Comparison of ENCODE assay signal across 2 cellular contexts in the genomic region with DNA sequence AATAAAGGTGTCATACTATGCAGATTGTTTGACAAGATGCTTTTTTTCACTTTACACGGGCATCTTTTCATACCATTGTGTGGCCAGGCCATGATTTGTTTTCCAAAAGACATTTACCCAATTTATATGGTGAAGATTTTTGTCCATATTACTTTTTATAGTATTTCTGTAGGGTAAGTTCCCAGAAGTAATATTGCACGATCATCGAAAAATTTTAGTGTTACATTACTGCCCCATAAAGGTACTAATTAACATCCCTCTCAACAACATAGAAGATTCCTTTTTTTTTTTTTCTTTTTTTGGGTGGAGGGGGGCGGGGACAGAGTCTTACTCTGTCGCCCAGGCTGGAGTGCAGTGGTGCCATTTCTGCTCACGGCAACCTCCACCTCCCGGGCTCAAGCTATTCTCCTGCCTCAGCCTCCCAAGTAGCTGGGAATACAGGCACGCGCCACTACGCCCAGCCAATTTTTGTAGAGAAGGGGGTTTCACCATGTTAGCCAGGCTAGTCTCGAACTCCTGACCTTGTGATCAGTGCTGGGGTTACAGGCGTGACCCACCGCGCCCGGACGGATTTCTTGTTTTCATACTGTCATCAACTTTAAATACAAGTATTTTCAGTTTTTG.
A peak's percentile ranks its signal among the peaks of the same experiment; 100 is the strongest.
TF ChIP-seq lines count a peak whose summit lies in the region.

No MANE protein-coding gene starts in this region.

TF ChIP-seq in A549, 52 proteins besides CTCF, POLR2A, EP300 and RAD21 (continued from another document):
- TF ChIP-seq, protein P1, sequence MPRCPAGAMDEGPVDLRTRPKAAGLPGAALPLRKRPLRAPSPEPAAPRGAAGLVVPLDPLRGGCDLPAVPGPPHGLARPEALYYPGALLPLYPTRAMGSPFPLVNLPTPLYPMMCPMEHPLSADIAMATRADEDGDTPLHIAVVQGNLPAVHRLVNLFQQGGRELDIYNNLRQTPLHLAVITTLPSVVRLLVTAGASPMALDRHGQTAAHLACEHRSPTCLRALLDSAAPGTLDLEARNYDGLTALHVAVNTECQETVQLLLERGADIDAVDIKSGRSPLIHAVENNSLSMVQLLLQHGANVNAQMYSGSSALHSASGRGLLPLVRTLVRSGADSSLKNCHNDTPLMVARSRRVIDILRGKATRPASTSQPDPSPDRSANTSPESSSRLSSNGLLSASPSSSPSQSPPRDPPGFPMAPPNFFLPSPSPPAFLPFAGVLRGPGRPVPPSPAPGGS (IDR thresholded peaks at IDR 0.05), result no peak
TF ChIP-seq in A549: peak in this region for 1.

TF ChIP-seq in K562, 482 proteins besides CTCF, POLR2A, EP300 and RAD21 (continued from another document):
- TF ChIP-seq, protein P2, sequence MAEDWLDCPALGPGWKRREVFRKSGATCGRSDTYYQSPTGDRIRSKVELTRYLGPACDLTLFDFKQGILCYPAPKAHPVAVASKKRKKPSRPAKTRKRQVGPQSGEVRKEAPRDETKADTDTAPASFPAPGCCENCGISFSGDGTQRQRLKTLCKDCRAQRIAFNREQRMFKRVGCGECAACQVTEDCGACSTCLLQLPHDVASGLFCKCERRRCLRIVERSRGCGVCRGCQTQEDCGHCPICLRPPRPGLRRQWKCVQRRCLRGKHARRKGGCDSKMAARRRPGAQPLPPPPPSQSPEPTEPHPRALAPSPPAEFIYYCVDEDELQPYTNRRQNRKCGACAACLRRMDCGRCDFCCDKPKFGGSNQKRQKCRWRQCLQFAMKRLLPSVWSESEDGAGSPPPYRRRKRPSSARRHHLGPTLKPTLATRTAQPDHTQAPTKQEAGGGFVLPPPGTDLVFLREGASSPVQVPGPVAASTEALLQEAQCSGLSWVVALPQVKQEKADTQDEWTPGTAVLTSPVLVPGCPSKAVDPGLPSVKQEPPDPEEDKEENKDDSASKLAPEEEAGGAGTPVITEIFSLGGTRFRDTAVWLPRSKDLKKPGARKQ (CRISPR knock-in tag; IDR thresholded peaks at IDR 0.05), result no peak
- TF ChIP-seq, protein P3, sequence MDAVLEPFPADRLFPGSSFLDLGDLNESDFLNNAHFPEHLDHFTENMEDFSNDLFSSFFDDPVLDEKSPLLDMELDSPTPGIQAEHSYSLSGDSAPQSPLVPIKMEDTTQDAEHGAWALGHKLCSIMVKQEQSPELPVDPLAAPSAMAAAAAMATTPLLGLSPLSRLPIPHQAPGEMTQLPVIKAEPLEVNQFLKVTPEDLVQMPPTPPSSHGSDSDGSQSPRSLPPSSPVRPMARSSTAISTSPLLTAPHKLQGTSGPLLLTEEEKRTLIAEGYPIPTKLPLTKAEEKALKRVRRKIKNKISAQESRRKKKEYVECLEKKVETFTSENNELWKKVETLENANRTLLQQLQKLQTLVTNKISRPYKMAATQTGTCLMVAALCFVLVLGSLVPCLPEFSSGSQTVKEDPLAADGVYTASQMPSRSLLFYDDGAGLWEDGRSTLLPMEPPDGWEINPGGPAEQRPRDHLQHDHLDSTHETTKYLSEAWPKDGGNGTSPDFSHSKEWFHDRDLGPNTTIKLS (IDR thresholded peaks at IDR 0.05; ENCODE audit: borderline replicate concordance, low read depth), result no peak
- TF ChIP-seq ZNF184 (CRISPR knock-in tag; IDR thresholded peaks at IDR 0.05) (no peak), L3MBTL2 (IDR thresholded peaks at IDR 0.05) (no peak), MAFF (IDR thresholded peaks at IDR 0.05; ENCODE audit: low read length) (peak; percentile 92), POLR2AphosphoS2 (IDR thresholded peaks at IDR 0.05; ENCODE audit: low read length) (peak; percentile 28; the same call in 1 of the 2 replicates), ZNF384 (IDR thresholded peaks at IDR 0.05; ENCODE audit: low read depth, low read length) (peak; percentile 42; the same call in 1 of the 2 replicates), WHSC1 (IDR thresholded peaks at IDR 0.05; ENCODE audit: low read length) (no peak), FOXK2 (conservative IDR thresholded peaks at IDR 0.05 in 1 of 2, IDR thresholded peaks at IDR 0.05 in 1 of 2; ENCODE audit: low read depth in 2 of 2) (no peak), POLR2B (IDR thresholded peaks at IDR 0.05; ENCODE audit: low read depth, partially characterized antibody) (peak; percentile 44), SUPT5H (IDR thresholded peaks at IDR 0.05) (peak; percentile 53; the same call in 1 of the 2 replicates), ZNF316 (IDR thresholded peaks at IDR 0.05) (peak; percentile 99), MAFG (tag; conservative IDR thresholded peaks at IDR 0.05) (peak; percentile 93), RBBP5 (IDR thresholded peaks at IDR 0.05; ENCODE audit: borderline replicate concordance, insufficient read depth, low read length, poor library complexity, severe bottlenecking) (no peak)
- TF ChIP-seq, protein P4, sequence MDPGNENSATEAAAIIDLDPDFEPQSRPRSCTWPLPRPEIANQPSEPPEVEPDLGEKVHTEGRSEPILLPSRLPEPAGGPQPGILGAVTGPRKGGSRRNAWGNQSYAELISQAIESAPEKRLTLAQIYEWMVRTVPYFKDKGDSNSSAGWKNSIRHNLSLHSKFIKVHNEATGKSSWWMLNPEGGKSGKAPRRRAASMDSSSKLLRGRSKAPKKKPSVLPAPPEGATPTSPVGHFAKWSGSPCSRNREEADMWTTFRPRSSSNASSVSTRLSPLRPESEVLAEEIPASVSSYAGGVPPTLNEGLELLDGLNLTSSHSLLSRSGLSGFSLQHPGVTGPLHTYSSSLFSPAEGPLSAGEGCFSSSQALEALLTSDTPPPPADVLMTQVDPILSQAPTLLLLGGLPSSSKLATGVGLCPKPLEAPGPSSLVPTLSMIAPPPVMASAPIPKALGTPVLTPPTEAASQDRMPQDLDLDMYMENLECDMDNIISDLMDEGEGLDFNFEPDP (CRISPR knock-in tag; IDR thresholded peaks at IDR 0.05), result 0 out of 2 replicates have a peak, but pooled peaks have one; percentile 55
- TF ChIP-seq, protein P5, sequence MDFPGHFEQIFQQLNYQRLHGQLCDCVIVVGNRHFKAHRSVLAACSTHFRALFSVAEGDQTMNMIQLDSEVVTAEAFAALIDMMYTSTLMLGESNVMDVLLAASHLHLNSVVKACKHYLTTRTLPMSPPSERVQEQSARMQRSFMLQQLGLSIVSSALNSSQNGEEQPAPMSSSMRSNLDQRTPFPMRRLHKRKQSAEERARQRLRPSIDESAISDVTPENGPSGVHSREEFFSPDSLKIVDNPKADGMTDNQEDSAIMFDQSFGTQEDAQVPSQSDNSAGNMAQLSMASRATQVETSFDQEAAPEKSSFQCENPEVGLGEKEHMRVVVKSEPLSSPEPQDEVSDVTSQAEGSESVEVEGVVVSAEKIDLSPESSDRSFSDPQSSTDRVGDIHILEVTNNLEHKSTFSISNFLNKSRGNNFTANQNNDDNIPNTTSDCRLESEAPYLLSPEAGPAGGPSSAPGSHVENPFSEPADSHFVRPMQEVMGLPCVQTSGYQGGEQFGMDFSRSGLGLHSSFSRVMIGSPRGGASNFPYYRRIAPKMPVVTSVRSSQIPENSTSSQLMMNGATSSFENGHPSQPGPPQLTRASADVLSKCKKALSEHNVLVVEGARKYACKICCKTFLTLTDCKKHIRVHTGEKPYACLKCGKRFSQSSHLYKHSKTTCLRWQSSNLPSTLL (IDR thresholded peaks at IDR 0.05), result no peak
- TF ChIP-seq, protein P6, sequence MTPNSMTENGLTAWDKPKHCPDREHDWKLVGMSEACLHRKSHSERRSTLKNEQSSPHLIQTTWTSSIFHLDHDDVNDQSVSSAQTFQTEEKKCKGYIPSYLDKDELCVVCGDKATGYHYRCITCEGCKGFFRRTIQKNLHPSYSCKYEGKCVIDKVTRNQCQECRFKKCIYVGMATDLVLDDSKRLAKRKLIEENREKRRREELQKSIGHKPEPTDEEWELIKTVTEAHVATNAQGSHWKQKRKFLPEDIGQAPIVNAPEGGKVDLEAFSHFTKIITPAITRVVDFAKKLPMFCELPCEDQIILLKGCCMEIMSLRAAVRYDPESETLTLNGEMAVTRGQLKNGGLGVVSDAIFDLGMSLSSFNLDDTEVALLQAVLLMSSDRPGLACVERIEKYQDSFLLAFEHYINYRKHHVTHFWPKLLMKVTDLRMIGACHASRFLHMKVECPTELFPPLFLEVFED (CRISPR knock-in tag; conservative IDR thresholded peaks at IDR 0.05), result 0 out of 2 replicates have a peak, but pooled peaks have one; percentile 42
